ENCODE assay signal across 25 cellular contexts in genomic region chr20:38830356-38830755, GRCh38. TPM values are rescaled to one million over a fixed set of nuclear protein-coding genes. Genes with fewer than 3 reads are reported as not detected.
DNase-seq lines count a peak whose midpoint lies in the region; ATAC-seq and TF ChIP-seq lines count a peak whose summit lies in the region.
"Had no signal": no experiment of that assay in that cellular context is flagged by ENCODE, and none has a peak within 500 bp of the region (broad histone marks: within the 10 kb centered on the region; RNA-seq: fewer than 3 reads in every experiment).

No MANE protein-coding gene starts in this region.

- H3K27me3 ChIP-seq in dorsolateral prefrontal cortex, result no peaks in the 10 kb centered on the region

- no peak for TF ChIP-seq CTCF in dorsolateral prefrontal cortex (IDR thresholded peaks at IDR 0.05 in 54 of 56, conservative IDR thresholded peaks at IDR 0.05 in 2 of 56; ENCODE audit: low read depth in 1 of 56, partially characterized antibody in 56 of 56)

- peaks cover 90% of the 10 kb centered on the region for H3K4me1 Mint-ChIP-seq in activated CD4-positive, alpha-beta T cell treated with anti-CD3 and anti-CD28 coated beads, Interleukin-2, amount 10 ng/mL, durations not matched to agents 7 days and 5 days
- peaks cover 65% of the 10 kb centered on the region for H3K4me1 Mint-ChIP-seq in T-helper 17 cell
- peaks cover 82% of the 10 kb centered on the region for H3K4me1 Mint-ChIP-seq in stimulated activated effector memory CD8-positive, alpha-beta T cell treated with anti-CD3 and anti-CD28 coated beads, Interleukin-12 subunit alpha, Interleukin-12 subunit beta, amount 100 ng/mL, for 72 hours

- POLR2A ChIA-PET in activated CD4-positive, alpha-beta T cell treated with anti-CD3 and anti-CD28 coated beads, Interleukin-2, amount 10 ng/mL, durations not matched to agents 7 days and 5 days (lab: Charles Lee), result no interaction called here

- peaks cover 6% of the 10 kb centered on the region for H3K9me3 Mint-ChIP-seq in activated CD4-positive, alpha-beta T cell treated with anti-CD3 and anti-CD28 coated beads, Interleukin-2, amount 10 ng/mL, durations not matched to agents 7 days and 5 days
- H3K9me3 Mint-ChIP-seq in stimulated activated effector memory CD8-positive, alpha-beta T cell treated with anti-CD3 and anti-CD28 coated beads, Interleukin-12 subunit alpha, Interleukin-12 subunit beta, amount 100 ng/mL, for 72 hours, result no peaks in the 10 kb centered on the region
- H3K9me3 Mint-ChIP-seq: brain, H9 had no signal

- peak overlapping the region in 42 of 59 donors; percentile 6 to 92 (median 74) for H3K27ac ChIP-seq in dorsolateral prefrontal cortex
- H3K27ac ChIP-seq: A549, coronary artery, epithelial cell of prostate, hepatocyte, parathyroid adenoma had no signal

- H3K4me3 ChIP-seq in dorsolateral prefrontal cortex, result no peak overlapping the region
- H3K4me3 ChIP-seq: A549, coronary artery, hepatocyte had no signal

- peak overlapping the region; percentile 48 for H3K27ac Mint-ChIP-seq in activated CD4-positive, alpha-beta T cell treated with anti-CD3 and anti-CD28 coated beads, Interleukin-2, amount 10 ng/mL, durations not matched to agents 7 days and 5 days
- peak overlapping the region; percentile 90 for H3K27ac Mint-ChIP-seq in T-helper 17 cell
- peak overlapping the region; percentile 90 for H3K27ac Mint-ChIP-seq in stimulated activated effector memory CD8-positive, alpha-beta T cell treated with anti-CD3 and anti-CD28 coated beads, Interleukin-12 subunit alpha, Interleukin-12 subunit beta, amount 100 ng/mL, for 72 hours
- H3K27ac Mint-ChIP-seq: brain had no signal

- ATAC-seq in T-helper 17 cell (no peak), GM18909 (IDR thresholded peaks at IDR 0.05; ENCODE audit: poor library complexity, unreplicated experiment) (no peak)
- no peak for ATAC-seq in stimulated activated effector memory CD8-positive, alpha-beta T cell treated with anti-CD3 and anti-CD28 coated beads, Interleukin-12 subunit alpha, Interleukin-12 subunit beta, amount 100 ng/mL, for 72 hours
- ATAC-seq: A549 had no signal

- H3K27me3 Mint-ChIP-seq in activated CD4-positive, alpha-beta T cell treated with anti-CD3 and anti-CD28 coated beads, Interleukin-2, amount 10 ng/mL, durations not matched to agents 7 days and 5 days, result no peaks in the 10 kb centered on the region
- no peaks in the 10 kb centered on the region for H3K27me3 Mint-ChIP-seq in T-helper 17 cell

- no peak for DNase-seq in activated CD4-positive, alpha-beta T cell treated with anti-CD3 and anti-CD28 coated beads, Interleukin-2, amount 10 ng/mL, durations not matched to agents 7 days and 5 days
- DNase-seq in activated CD4-positive, alpha-beta T cell treated with anti-CD3 and anti-CD28 coated beads for 1 hour, result no peak
- DNase-seq in T-helper 17 cell (no peak), dorsolateral prefrontal cortex (no peak), AG20443 (ENCODE audit: low spot score) (no peak), AML-193 (lab: John Stamatoyannopoulos, UW) (no peak)
- DNase-seq in stimulated activated effector memory CD8-positive, alpha-beta T cell treated with anti-CD3 and anti-CD28 coated beads, Interleukin-12 subunit alpha, Interleukin-12 subunit beta, amount 100 ng/mL, for 72 hours (ENCODE audit: low spot score in 2 of 2), result no peak
- DNase-seq: activated CD4-positive, CD25-positive, alpha-beta regulatory T cell; C1 segment of cervical spinal cord; DMS153; foreskin fibroblast; GDM1; H9; mammary epithelial cell; NCI-H1105; NCI-H2171; NCI-H69; Right ventricle myocardium superior had no signal

- CTCF ChIA-PET in activated CD4-positive, alpha-beta T cell treated with anti-CD3 and anti-CD28 coated beads, Interleukin-2, amount 10 ng/mL, durations not matched to agents 7 days and 5 days (lab: Charles Lee), result interaction anchor here (1.0 kb wide), 1 partner anchor 63 kb away, joined by 3 read pairs; no protein-coding TSS in a partner anchor

- H3K4me3 Mint-ChIP-seq in activated CD4-positive, alpha-beta T cell treated with anti-CD3 and anti-CD28 coated beads, Interleukin-2, amount 10 ng/mL, durations not matched to agents 7 days and 5 days, result no peak overlapping the region
- no peak overlapping the region for H3K4me3 Mint-ChIP-seq in T-helper 17 cell
- H3K4me3 Mint-ChIP-seq in stimulated activated effector memory CD8-positive, alpha-beta T cell treated with anti-CD3 and anti-CD28 coated beads, Interleukin-12 subunit alpha, Interleukin-12 subunit beta, amount 100 ng/mL, for 72 hours, result no peak overlapping the region
- H3K4me3 Mint-ChIP-seq: brain, H9 had no signal

- H3K9me3 ChIP-seq in T-helper 17 cell (ENCODE audit: control insufficient read depth, low read length, poor library complexity, severe bottlenecking), result no peaks in the 10 kb centered on the region
- H3K9me3 ChIP-seq: A549 had no signal

- peaks cover 70% of the 10 kb centered on the region for H3K36me3 Mint-ChIP-seq in activated CD4-positive, alpha-beta T cell treated with anti-CD3 and anti-CD28 coated beads, Interleukin-2, amount 10 ng/mL, durations not matched to agents 7 days and 5 days (ENCODE audit: low read depth)
- peaks cover 4% of the 10 kb centered on the region for H3K36me3 Mint-ChIP-seq in T-helper 17 cell (ENCODE audit: low read depth)
- peaks cover 94% of the 10 kb centered on the region for H3K36me3 Mint-ChIP-seq in stimulated activated effector memory CD8-positive, alpha-beta T cell treated with anti-CD3 and anti-CD28 coated beads, Interleukin-12 subunit alpha, Interleukin-12 subunit beta, amount 100 ng/mL, for 72 hours
- H3K36me3 Mint-ChIP-seq: brain had no signal

- intact Hi-C loops in dorsolateral prefrontal cortex (cut with DNase I), result no loop called here

RNA-seq across cellular contexts. Expression of gene PPP1R16B, which starts 24.9 kb away (rescaled TPM):
- 10 to 100 TPM; 63.6 to 67.4 TPM for total RNA-seq in activated CD4-positive, alpha-beta T cell treated with anti-CD3 and anti-CD28 coated beads, Interleukin-2, amount 10 ng/mL, durations not matched to agents 7 days and 5 days
- 10 to 100 TPM; 45.6 to 60.9 TPM for total RNA-seq in T-helper 17 cell
- 100 to 1,000 TPM; 104 to 181 (median 137) TPM for total RNA-seq in dorsolateral prefrontal cortex
